Comparison of ENCODE assay signal across 12 cellular contexts in genomic region chr5:14767942-14768837, GRCh38.
DNase-seq lines count a peak whose midpoint lies in the region; ATAC-seq, FAIRE-seq and TF ChIP-seq lines count a peak whose summit lies in the region.
"Had no signal": no experiment of that assay in that cellular context is flagged by ENCODE, and none has a peak within 500 bp of the region (broad histone marks: within the 10 kb centered on the region; RNA-seq: fewer than 3 reads in every experiment).

No MANE protein-coding gene starts in this region.

- TF ChIP-seq EP300 in K562 (IDR thresholded peaks at IDR 0.05; ENCODE audit: low read length): no peak
- TF ChIP-seq EP300 in tibial nerve (IDR thresholded peaks at IDR 0.05): no peak

- H3K9me3 Mint-ChIP-seq in activated naive CD8-positive, alpha-beta T cell treated with anti-CD3 and anti-CD28 coated beads for 36 hours: no peaks in the 10 kb centered on the region
- H3K9me3 Mint-ChIP-seq: activated CD4-positive, alpha-beta T cell treated with anti-CD3 and anti-CD28 coated beads, Interleukin-2, amount 10 ng/mL, durations not matched to agents 7 days and 5 days had no signal

- H3K4me2 ChIP-seq in K562 (ENCODE audit: insufficient read depth, low read length): no peak overlapping the region

- H4K20me1 ChIP-seq in K562 (replicated peaks; ENCODE audit: control insufficient read depth, insufficient read depth, low read length): 0 out of 2 replicates have a peak, but pooled peaks cover 3% of the 10 kb centered on the region

- peaks cover 3% of the 10 kb centered on the region for H3K36me3 Mint-ChIP-seq in activated naive CD8-positive, alpha-beta T cell treated with anti-CD3 and anti-CD28 coated beads for 36 hours

- H3K4me1 Mint-ChIP-seq in activated naive CD8-positive, alpha-beta T cell treated with anti-CD3 and anti-CD28 coated beads for 36 hours: peaks cover 9% of the 10 kb centered on the region

- TF ChIP-seq RAD21 in K562 (CRISPR knock-in tag; conservative IDR thresholded peaks at IDR 0.05 in 1 of 2, IDR thresholded peaks at IDR 0.05 in 1 of 2): no peak

- no peak overlapping the region for H3K27ac Mint-ChIP-seq in activated naive CD8-positive, alpha-beta T cell treated with anti-CD3 and anti-CD28 coated beads for 36 hours
- H3K27ac Mint-ChIP-seq: activated CD4-positive, alpha-beta T cell treated with anti-CD3 and anti-CD28 coated beads, Interleukin-2, amount 10 ng/mL, durations not matched to agents 7 days and 5 days had no signal

- TF ChIP-seq POLR2A in K562 (conservative IDR thresholded peaks at IDR 0.05) (no peak), tibial nerve (IDR thresholded peaks at IDR 0.05) (no peak)

- H3K9ac ChIP-seq in K562 (ENCODE audit: insufficient read depth in 1 of 2, low read depth in 2 of 2, low read length in 2 of 2): no peak overlapping the region

- H3K9me1 ChIP-seq in K562 (ENCODE audit: control insufficient read depth, insufficient read depth, low read length): no peaks in the 10 kb centered on the region

- H3K27me3 Mint-ChIP-seq in activated naive CD8-positive, alpha-beta T cell treated with anti-CD3 and anti-CD28 coated beads for 36 hours: no peaks in the 10 kb centered on the region
- H3K27me3 Mint-ChIP-seq: activated CD4-positive, alpha-beta T cell treated with anti-CD3 and anti-CD28 coated beads, Interleukin-2, amount 10 ng/mL, durations not matched to agents 7 days and 5 days had no signal

- TF ChIP-seq CTCF in K562 (IDR thresholded peaks at IDR 0.05 in 2 of 3, conservative IDR thresholded peaks at IDR 0.05 in 1 of 3; ENCODE audit: insufficient read depth in 2 of 3, low read depth in 1 of 3, low read length in 3 of 3) (no peak), tibial nerve (IDR thresholded peaks at IDR 0.05) (no peak)

- no peaks in the 10 kb centered on the region for H3K79me2 ChIP-seq in K562 (ENCODE audit: control insufficient read depth, insufficient read depth, low read length)

- H3K4me3 ChIP-seq in K562 (no peak overlapping the region), tibial nerve (no peak overlapping the region)

- H3K27me3 ChIP-seq in K562 (ENCODE audit: control insufficient read depth in 2 of 2, insufficient read depth in 2 of 2, low read length in 2 of 2) (peaks cover 8 to 11% of the 10 kb centered on the region in 2 experiments; a peak in 4 of 5 replicates), tibial nerve (no peaks in the 10 kb centered on the region)

- H2AFZ ChIP-seq in K562 (ENCODE audit: low read depth, low read length): no peak overlapping the region

- H3K9me3 ChIP-seq in K562 (replicated peaks; ENCODE audit: control insufficient read depth, insufficient read depth, low read depth, low read length): no peaks in the 10 kb centered on the region
- H3K9me3 ChIP-seq in tibial nerve: no peaks in the 10 kb centered on the region

- intact Hi-C loops in K562 (cut with micrococcal nuclease): no loop called here

- H3K36me3 ChIP-seq in K562 (ENCODE audit: control insufficient read depth, insufficient read depth, low read length): no peaks in the 10 kb centered on the region
- H3K36me3 ChIP-seq in tibial nerve: peaks cover 0 to 31% (median 0%) of the 10 kb centered on the region in 3 donors

- ATAC-seq in GM21723 (IDR thresholded peaks at IDR 0.05; ENCODE audit: unreplicated experiment) (peak; percentile 92), K562 (no peak)

- H3K27ac ChIP-seq in K562 (ENCODE audit: extremely low read depth, low read depth, low read length) (no peak overlapping the region), tibial nerve (no peak overlapping the region)

- POLR2A ChIA-PET in K562 (lab: Yijun Ruan, JAX): interaction anchor here (0.6 to 1.0 kb wide), 3 partner anchors 8 to 38 kb away, joined by 3 to 5 read pairs (median 3); no protein-coding TSS in a partner anchor

- peak; percentile 76 for DNase-seq in DMS53 treated with DMSO at 0.1 percent for 48 hours (lab: John Stamatoyannopoulos, UW; ENCODE audit: unreplicated experiment)
- peak; percentile 88 for DNase-seq in NCI-H1092 treated with DMSO at 0.1 percent for 48 hours (lab: John Stamatoyannopoulos, UW)
- no peak for DNase-seq in K562 (ENCODE audit: extremely low read depth in 1 of 4, low spot score in 3 of 4)
- DNase-seq in activated naive CD8-positive, alpha-beta T cell treated with anti-CD3 and anti-CD28 coated beads for 36 hours: no peak
- no peak for DNase-seq in tibial nerve (ENCODE audit: low spot score in 2 of 2)
- DNase-seq in globus pallidus (ENCODE audit: low spot score): no peak
- DNase-seq in activated CD4-positive, alpha-beta T cell treated with anti-CD3 and anti-CD28 coated beads, Interleukin-2, amount 50 U/mL, for 48 hours: no peak
- DNase-seq: activated CD4-positive, alpha-beta T cell treated with anti-CD3 and anti-CD28 coated beads, Interleukin-2, amount 10 ng/mL, durations not matched to agents 7 days and 5 days; Calu3; GOT3; stimulated activated CD4-positive, alpha-beta T cell treated with anti-CD3 and anti-CD28 coated beads, Interleukin-15, amount 100 ng/mL, for 24 hours had no signal

- no peak overlapping the region for H3K4me3 Mint-ChIP-seq in activated naive CD8-positive, alpha-beta T cell treated with anti-CD3 and anti-CD28 coated beads for 36 hours
- H3K4me3 Mint-ChIP-seq: activated CD4-positive, alpha-beta T cell treated with anti-CD3 and anti-CD28 coated beads, Interleukin-2, amount 10 ng/mL, durations not matched to agents 7 days and 5 days had no signal

- CTCF ChIA-PET in K562 (lab: Yijun Ruan, JAX; ENCODE audit: low intra/inter-chr PET ratio): no interaction called here

- no peaks in the 10 kb centered on the region for H3K4me1 ChIP-seq in K562 (replicated peaks in 1 of 2; ENCODE audit: control insufficient read depth in 2 of 2, insufficient read depth in 2 of 2, low read length in 2 of 2)
- peaks cover 0 to 4% (median 0%) of the 10 kb centered on the region in 4 donors for H3K4me1 ChIP-seq in tibial nerve

- in situ Hi-C loops in K562 (cut with MboI): no loop called here

- 16% methylated on average over 12 of the region's 12 CpGs for WGBS in K562 (ENCODE audit: insufficient coverage, low coverage, missing lambda C conversion rate)
- 69 to 71% methylated on average over 12 of the region's 12 CpGs for WGBS in tibial nerve, 2 donors

- no peak for FAIRE-seq in K562 (lab: Jason Lieb, UNC)

- BruUV-seq in K562 (replicated peaks; lab: Mats Ljungman, UMichigan): no TSS peak

TF ChIP-seq in K562, 482 proteins besides CTCF, POLR2A, EP300 and RAD21:
- TF ChIP-seq NFIC (IDR thresholded peaks at IDR 0.05): no peak
- TF ChIP-seq ZNF121 (CRISPR knock-in tag; conservative IDR thresholded peaks at IDR 0.05): no peak
- TF ChIP-seq ZNF24 (IDR thresholded peaks at IDR 0.05): no peak
- TF ChIP-seq RUNX1 (IDR thresholded peaks at IDR 0.05; ENCODE audit: low read depth): no peak
- TF ChIP-seq, protein P1, sequence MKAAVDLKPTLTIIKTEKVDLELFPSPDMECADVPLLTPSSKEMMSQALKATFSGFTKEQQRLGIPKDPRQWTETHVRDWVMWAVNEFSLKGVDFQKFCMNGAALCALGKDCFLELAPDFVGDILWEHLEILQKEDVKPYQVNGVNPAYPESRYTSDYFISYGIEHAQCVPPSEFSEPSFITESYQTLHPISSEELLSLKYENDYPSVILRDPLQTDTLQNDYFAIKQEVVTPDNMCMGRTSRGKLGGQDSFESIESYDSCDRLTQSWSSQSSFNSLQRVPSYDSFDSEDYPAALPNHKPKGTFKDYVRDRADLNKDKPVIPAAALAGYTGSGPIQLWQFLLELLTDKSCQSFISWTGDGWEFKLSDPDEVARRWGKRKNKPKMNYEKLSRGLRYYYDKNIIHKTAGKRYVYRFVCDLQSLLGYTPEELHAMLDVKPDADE (conservative IDR thresholded peaks at IDR 0.05; ENCODE audit: control insufficient read depth, low read depth, low read length): no peak
- TF ChIP-seq ZNF316 (IDR thresholded peaks at IDR 0.05): peak; percentile 12; the same call in 1 of the 2 replicates
- no peak for TF ChIP-seq ILK (tag; IDR thresholded peaks at IDR 0.05; ENCODE audit: borderline replicate concordance, low read depth)
- TF ChIP-seq TAF15 (IDR thresholded peaks at IDR 0.05; ENCODE audit: low read depth, low read length): no peak

Comparison
In these comparisons a context has a peak if more than half of its experiments do, and no peak if none do; other contexts are left out.
1. DNase-seq: peak in DMS53 treated with DMSO at 0.1 percent for 48 hours (single experiment) and NCI-H1092 treated with DMSO at 0.1 percent for 48 hours (single experiment); none in K562 (0 of 4), activated naive CD8-positive, alpha-beta T cell treated with anti-CD3 and anti-CD28 coated beads for 36 hours (single experiment), tibial nerve (0 of 2), globus pallidus (single experiment) and activated CD4-positive, alpha-beta T cell treated with anti-CD3 and anti-CD28 coated beads, Interleukin-2, amount 50 U/mL, for 48 hours (0 of 2).